20 cellular contexts compared by ENCODE assay signal in the genomic region with DNA sequence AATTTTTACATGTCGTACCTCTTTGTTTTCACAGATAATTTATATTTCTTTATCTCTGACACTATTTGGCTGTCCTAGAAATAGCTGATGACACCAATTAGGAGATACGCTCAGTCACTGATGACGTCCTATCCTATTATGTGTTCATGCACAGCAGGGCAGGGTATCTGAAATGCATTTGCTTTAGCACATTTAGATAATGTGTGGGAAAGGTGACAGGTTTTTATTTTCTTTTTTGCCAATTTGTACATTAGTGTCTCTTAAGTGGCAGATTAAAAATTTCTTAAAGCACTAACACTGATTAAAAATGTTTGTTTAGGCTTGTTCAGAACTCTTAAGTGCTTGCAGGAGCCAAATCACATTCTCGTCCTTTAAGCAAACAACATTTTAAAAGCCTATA. TPM values are rescaled to one million over a fixed set of nuclear protein-coding genes. Genes with fewer than 3 reads are reported as not detected.
DNase-seq lines count a peak whose midpoint lies in the region; ATAC-seq and TF ChIP-seq lines count a peak whose summit lies in the region.
"Had no signal": no experiment of that assay in that cellular context is flagged by ENCODE, and none has a peak within 500 bp of the region (broad histone marks: within the 10 kb centered on the region; RNA-seq: fewer than 3 reads in every experiment).

No MANE protein-coding gene starts in this region.

- H3K4ac ChIP-seq in IMR-90 (ENCODE audit: low read depth, low read length), result no peak overlapping the region

- H2BK120ac ChIP-seq in IMR-90 (ENCODE audit: low read depth, low read length), result no peak overlapping the region

- H3K9me3 ChIP-seq in IMR-90 (ENCODE audit: control insufficient read depth, insufficient read depth, low read length) (no peaks in the 10 kb centered on the region), neural cell (ENCODE audit: low read length) (no peaks in the 10 kb centered on the region), sigmoid colon (no peaks in the 10 kb centered on the region)
- H3K9me3 ChIP-seq: prostate gland, tibial artery had no signal

- 71% methylated on average over 2 of the region's 4 CpGs; no CpG with 5 or more reads in 1 of the 2 experiments for WGBS in IMR-90 (ENCODE audit: extremely low coverage in 2 of 2, insufficient read length in 1 of 2), 2 experiments
- 70 to 83% methylated on average over 4 of the region's 4 CpGs for WGBS in sigmoid colon, 2 donors

- no TSS peak for BruUV-seq in IMR-90 (replicated peaks; lab: Mats Ljungman, UMichigan)

- DNase-seq in IMR-90 (no peak), NCI-H1436 treated with DMSO at 0.1 percent for 48 hours (lab: John Stamatoyannopoulos, UW) (peak; percentile 91), NCI-H774 (lab: John Stamatoyannopoulos, UW) (peak; percentile 40), foreskin fibroblast (no peak), sigmoid colon (no peak), GM10266 (ENCODE audit: extremely low spot score) (no peak)
- DNase-seq: activated CD4-positive, alpha-beta T cell treated with anti-CD3 and anti-CD28 coated beads, Interleukin-2, amount 50 U/mL, for 1 hour; activated naive CD8-positive, alpha-beta T cell treated with anti-CD3 and anti-CD28 coated beads, Interleukin-2, amount 10 ng/mL, durations not matched to agents 7 days and 5 days; CD4-positive, CD25-positive, alpha-beta regulatory T cell; effector memory CD8-positive, alpha-beta T cell; glutamatergic neuron; NCI-H1930; NCI-H524 treated with DMSO at 0.1 percent for 48 hours; stimulated activated CD4-positive, alpha-beta T cell treated with anti-CD3 and anti-CD28 coated beads, Interleukin-2, amount 100 ng/mL, for 48 hours; stimulated activated naive CD4-positive, alpha-beta T cell treated with Interleukin-2 at 50 U/mL for 16 hours; T-helper 17 cell; tibial artery had no signal

- H2AK5ac ChIP-seq in IMR-90 (ENCODE audit: low read depth, low read length), result no peak overlapping the region

- H2AK9ac ChIP-seq in IMR-90 (replicated peaks; ENCODE audit: low read depth, low read length, poor library complexity), result no peak overlapping the region

- intact Hi-C loops in IMR-90 (cut with micrococcal nuclease) (no loop called here), sigmoid colon (cut with DNase I) (no loop called here)

- POLR2A ChIA-PET in IMR-90 (lab: Charles Lee; ENCODE audit: unreplicated experiment), result no interaction called here

- no peak overlapping the region for H2BK20ac ChIP-seq in IMR-90 (ENCODE audit: low read depth, low read length)

- H3K4me1 ChIP-seq in IMR-90 (ENCODE audit: control insufficient read depth, insufficient read depth, low read length), result peaks cover 19% of the 10 kb centered on the region
- peaks cover 0 to 21% (median 3%) of the 10 kb centered on the region in 4 donors for H3K4me1 ChIP-seq in sigmoid colon
- H3K4me1 ChIP-seq: prostate gland, tibial artery had no signal

- H3K18ac ChIP-seq in IMR-90 (ENCODE audit: low read depth, low read length), result peak overlapping the region; percentile 46; the same call in 1 of the 2 replicates

- TF ChIP-seq RAD21 in IMR-90 (IDR thresholded peaks at IDR 0.05; ENCODE audit: low read length) (no peak), neural cell (conservative IDR thresholded peaks at IDR 0.05) (no peak)

- no peaks in the 10 kb centered on the region for H3K79me2 ChIP-seq in neural cell (replicated peaks; ENCODE audit: insufficient read depth, low read length)

- in situ Hi-C loops in IMR-90 (cut with MboI; ENCODE audit: low sequenced_read_pairs), result no loop called here

- no peak overlapping the region for H3K14ac ChIP-seq in IMR-90 (replicated peaks; ENCODE audit: low read depth, low read length)

- H3K9me1 ChIP-seq in IMR-90 (ENCODE audit: insufficient read depth, low read length), result peaks cover 11% of the 10 kb centered on the region

- H3K27me3 ChIP-seq in IMR-90 (ENCODE audit: control insufficient read depth, insufficient read depth, low read length), result no peaks in the 10 kb centered on the region
- no peaks in the 10 kb centered on the region for H3K27me3 ChIP-seq in neural cell (ENCODE audit: insufficient read depth, low read depth, low read length)
- H3K27me3 ChIP-seq in sigmoid colon, result no peaks in the 10 kb centered on the region
- H3K27me3 ChIP-seq: tibial artery had no signal

- dilution Hi-C loops in IMR-90 (cut with HindIII; ENCODE audit: low sequenced_read_pairs, unreplicated experiment), result no loop called here

- H3K9me2 ChIP-seq in neural cell (ENCODE audit: insufficient read depth, low read length), result no peaks in the 10 kb centered on the region

- H3K9ac ChIP-seq in IMR-90 (ENCODE audit: low read depth, low read length) (no peak overlapping the region), neural cell (ENCODE audit: low read length) (no peak overlapping the region)

- H2BK15ac ChIP-seq in IMR-90 (ENCODE audit: low read depth, low read length), result no peak overlapping the region

- no peaks in the 10 kb centered on the region for H3K36me3 ChIP-seq in IMR-90 (ENCODE audit: control insufficient read depth, insufficient read depth, low read length)
- H3K36me3 ChIP-seq in neural cell (ENCODE audit: insufficient read depth, low read length), result no peaks in the 10 kb centered on the region
- H3K36me3 ChIP-seq in sigmoid colon, result no peaks in the 10 kb centered on the region
- H3K36me3 ChIP-seq: prostate gland, tibial artery had no signal

- no peak overlapping the region for H4K91ac ChIP-seq in IMR-90 (ENCODE audit: insufficient read depth, low read depth, low read length)

- H4K5ac ChIP-seq in IMR-90 (ENCODE audit: low read depth, low read length), result no peak overlapping the region

- H2AFZ ChIP-seq in IMR-90 (replicated peaks; ENCODE audit: low read length, poor library complexity) (no peak overlapping the region), neural cell (ENCODE audit: low read depth, low read length) (no peak overlapping the region)

- no peaks in the 10 kb centered on the region for H3F3A ChIP-seq in neural cell (ENCODE audit: insufficient read depth, low read length, poor library complexity, severe bottlenecking)

- no peak overlapping the region for H4K8ac ChIP-seq in IMR-90 (ENCODE audit: low read depth in 2 of 2, low read length in 2 of 2)

- peak; percentile 13 for TF ChIP-seq EP300 in neural cell (conservative IDR thresholded peaks at IDR 0.05; ENCODE audit: poor library complexity, severe bottlenecking)
- TF ChIP-seq EP300 in sigmoid colon (IDR thresholded peaks at IDR 0.05), result no peak

- no peak for TF ChIP-seq POLR2A in IMR-90 (IDR thresholded peaks at IDR 0.05; ENCODE audit: low read depth, low read length)
- no peak for TF ChIP-seq POLR2A in sigmoid colon (IDR thresholded peaks at IDR 0.05)

- no peak overlapping the region for H3K4me3 ChIP-seq in IMR-90 (ENCODE audit: insufficient read depth, low read depth, low read length)
- no peak overlapping the region for H3K4me3 ChIP-seq in neural cell (ENCODE audit: low read length)
- no peak overlapping the region for H3K4me3 ChIP-seq in foreskin fibroblast (ENCODE audit: low read depth in 1 of 2, low read length in 2 of 2)
- H3K4me3 ChIP-seq in sigmoid colon, result no peak overlapping the region
- H3K4me3 ChIP-seq: prostate gland, smooth muscle cell, tibial artery had no signal

- CTCF ChIA-PET in IMR-90 (lab: Yijun Ruan, JAX), result no interaction called here

- no peak overlapping the region for H2BK5ac ChIP-seq in IMR-90 (ENCODE audit: low read depth, low read length, poor library complexity, severe bottlenecking)

- no peaks in the 10 kb centered on the region for H4K20me1 ChIP-seq in IMR-90 (ENCODE audit: insufficient read depth, low read length)
- H4K20me1 ChIP-seq in neural cell (ENCODE audit: insufficient read depth), result no peaks in the 10 kb centered on the region

- H3K56ac ChIP-seq in IMR-90 (ENCODE audit: extremely low read depth, insufficient read depth, low read length), result no peak overlapping the region

- no peak overlapping the region for H3K23ac ChIP-seq in IMR-90 (ENCODE audit: low read depth, low read length)

- H3K27ac ChIP-seq in IMR-90 (ENCODE audit: insufficient read depth, low read length) (no peak overlapping the region), neural cell (ENCODE audit: low read length) (no peak overlapping the region), sigmoid colon (no peak overlapping the region)
- H3K27ac ChIP-seq: prostate gland, tibial artery had no signal

- no peak for TF ChIP-seq CTCF in IMR-90 (conservative IDR thresholded peaks at IDR 0.05; ENCODE audit: low read depth, low read length)
- no peak for TF ChIP-seq CTCF in neural cell (IDR thresholded peaks at IDR 0.05; ENCODE audit: poor library complexity, severe bottlenecking)
- no peak for TF ChIP-seq CTCF in foreskin fibroblast (IDR thresholded peaks at IDR 0.05; ENCODE audit: low read depth, low read length)
- no peak for TF ChIP-seq CTCF in sigmoid colon (IDR thresholded peaks at IDR 0.05)
- no peak for TF ChIP-seq CTCF in GM10266 (IDR thresholded peaks at IDR 0.05; ENCODE audit: control insufficient read depth, insufficient read depth, low read depth, missing control alignments)

- peaks cover 3 to 15% of the 10 kb centered on the region in 2 experiments; a peak in 1 of 4 replicates for H3K79me1 ChIP-seq in IMR-90 (ENCODE audit: low read depth in 1 of 2, low read length in 2 of 2)

- no peak for ATAC-seq in IMR-90 (ENCODE audit: low read depth)
- ATAC-seq: effector memory CD8-positive, alpha-beta T cell; T-helper 17 cell had no signal

- H3K4me2 ChIP-seq in IMR-90 (ENCODE audit: low read depth, low read length), result no peak overlapping the region
- H3K4me2 ChIP-seq in neural cell (ENCODE audit: low read length), result no peak overlapping the region
- H3K4me2 ChIP-seq: smooth muscle cell had no signal

TF ChIP-seq in IMR-90, 13 proteins besides CTCF, POLR2A, EP300 and RAD21:
- TF ChIP-seq RCOR1 (IDR thresholded peaks at IDR 0.05; ENCODE audit: insufficient replicate concordance, low read length), result no peak

TF ChIP-seq in neural cell, 6 proteins besides CTCF, POLR2A, EP300 and RAD21 (continues in another document):
- no peak for TF ChIP-seq POLR2AphosphoS5 (IDR thresholded peaks at IDR 0.05)

RNA-seq across cellular contexts. Expression of gene CDC42EP3, which starts 39.7 kb away (rescaled TPM):
- 152 and 167 TPM in 2 replicates for total RNA-seq in IMR-90 (2012; rRNA removed)
- 177 and 193 TPM in 2 replicates for polyA plus RNA-seq in IMR-90 (2012; rRNA removed)
- 71.7 and 119 TPM in 2 replicates for polyA plus RNA-seq in IMR-90 (2012; cell fraction: cytosol; rRNA removed)
- polyA plus RNA-seq in IMR-90 (2012; cell fraction: nucleus; rRNA removed; ENCODE audit: low replicate concordance), result 63.1 and 123 TPM in 2 replicates
- polyA plus RNA-seq in neural cell, result 23.7 and 25.2 TPM in 2 replicates
- polyA minus RNA-seq in neural cell, result 44.3 and 53.3 TPM in 2 replicates
- 10 to 100 TPM; 41.1 to 84.5 (median 44.8) TPM for total RNA-seq in sigmoid colon
- 10 to 100 TPM; 10.9 to 20.4 (median 11.8) TPM for polyA plus RNA-seq in sigmoid colon

Comparison
In these comparisons a context has a peak if more than half of its experiments do, and no peak if none do; other contexts are left out.
1. DNase-seq: peak in NCI-H1436 treated with DMSO at 0.1 percent for 48 hours (single experiment) and NCI-H774 (single experiment); none in IMR-90 (single experiment), foreskin fibroblast (0 of 2), sigmoid colon (single experiment) and GM10266 (single experiment).